ENCODE assay signal across 17 cellular contexts in the genomic region with DNA sequence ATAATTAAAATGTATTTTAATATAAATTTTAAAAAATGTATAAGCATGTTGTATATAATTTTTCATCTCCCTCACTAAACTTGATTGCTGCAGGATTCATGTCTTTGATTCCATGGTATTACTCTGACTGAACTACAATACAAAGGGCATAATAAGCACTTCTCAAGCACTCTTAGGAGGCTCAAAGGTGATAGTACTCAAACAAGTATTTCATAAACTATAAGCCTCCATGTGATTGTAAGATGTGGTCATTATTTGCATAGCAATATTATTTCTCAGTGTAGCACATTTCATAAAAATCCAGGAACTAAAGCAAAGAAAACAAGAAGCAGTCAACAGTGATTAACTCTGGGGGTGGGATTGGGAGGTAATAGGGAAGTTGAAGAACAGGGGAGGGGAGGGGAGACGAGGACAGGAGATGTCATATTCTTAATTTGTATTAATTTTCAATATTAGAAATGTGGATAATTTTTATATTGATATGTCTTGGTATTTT.
"Had no signal": no experiment of that assay in that cellular context is flagged by ENCODE, and none has a peak within 500 bp of the region (broad histone marks: within the 10 kb centered on the region; RNA-seq: fewer than 3 reads in every experiment).

No MANE protein-coding gene starts in this region.

- DNase-seq: activated CD4-positive, alpha-beta T cell treated with anti-CD3 and anti-CD28 coated beads for 36 hours; activated CD4-positive, alpha-beta T cell treated with anti-CD3 and anti-CD28 coated beads, Interleukin-2, amount 50 U/mL, for 48 hours; activated naive CD8-positive, alpha-beta T cell treated with anti-CD3 and anti-CD28 coated beads for 36 hours; activated T-cell treated with anti-CD3 and anti-CD28 coated beads for 4 hours; amygdala; caudate nucleus; effector memory CD8-positive, alpha-beta T cell; foreskin fibroblast; left colon; naive B cell; stimulated activated CD4-positive, alpha-beta T cell treated with anti-CD3 and anti-CD28 coated beads, Interleukin-2, amount 100 ng/mL, for 24 hours; stimulated activated naive CD4-positive, alpha-beta T cell treated with Interleukin-2 at 50 U/mL for 16 hours; thyroid gland; WERI-Rb-1 had no signal

- H3K9me3 Mint-ChIP-seq: activated naive CD8-positive, alpha-beta T cell treated with anti-CD3 and anti-CD28 coated beads for 36 hours; effector memory CD8-positive, alpha-beta T cell had no signal

- H3K27me3 Mint-ChIP-seq: activated naive CD8-positive, alpha-beta T cell treated with anti-CD3 and anti-CD28 coated beads for 36 hours; effector memory CD8-positive, alpha-beta T cell had no signal

- H3K36me3 Mint-ChIP-seq: activated naive CD8-positive, alpha-beta T cell treated with anti-CD3 and anti-CD28 coated beads for 36 hours; naive B cell had no signal

- H3K27ac Mint-ChIP-seq: activated CD4-positive, alpha-beta T cell treated with anti-CD3 and anti-CD28 coated beads for 36 hours; activated naive CD8-positive, alpha-beta T cell treated with anti-CD3 and anti-CD28 coated beads for 36 hours; naive B cell; progenitor cell of endocrine pancreas had no signal

- H3K4me3 ChIP-seq: thyroid gland, vagina had no signal

- H3K4me3 Mint-ChIP-seq: activated CD4-positive, alpha-beta T cell treated with anti-CD3 and anti-CD28 coated beads for 36 hours; activated naive CD8-positive, alpha-beta T cell treated with anti-CD3 and anti-CD28 coated beads for 36 hours; effector memory CD8-positive, alpha-beta T cell; naive B cell; neural crest cell had no signal

- H3K9me3 ChIP-seq: thyroid gland, vagina had no signal

- H3K27me3 ChIP-seq: thyroid gland, vagina had no signal

- H3K36me3 ChIP-seq: thyroid gland, vagina, WERI-Rb-1 had no signal

- H3K4me1 Mint-ChIP-seq: naive B cell had no signal

- H3K27ac ChIP-seq: thyroid gland, vagina, WERI-Rb-1 had no signal

- ATAC-seq: activated CD4-positive, alpha-beta T cell treated with anti-CD3 and anti-CD28 coated beads for 36 hours; effector memory CD8-positive, alpha-beta T cell had no signal
